1 cellular context compared by ENCODE assay signal in the genomic region with DNA sequence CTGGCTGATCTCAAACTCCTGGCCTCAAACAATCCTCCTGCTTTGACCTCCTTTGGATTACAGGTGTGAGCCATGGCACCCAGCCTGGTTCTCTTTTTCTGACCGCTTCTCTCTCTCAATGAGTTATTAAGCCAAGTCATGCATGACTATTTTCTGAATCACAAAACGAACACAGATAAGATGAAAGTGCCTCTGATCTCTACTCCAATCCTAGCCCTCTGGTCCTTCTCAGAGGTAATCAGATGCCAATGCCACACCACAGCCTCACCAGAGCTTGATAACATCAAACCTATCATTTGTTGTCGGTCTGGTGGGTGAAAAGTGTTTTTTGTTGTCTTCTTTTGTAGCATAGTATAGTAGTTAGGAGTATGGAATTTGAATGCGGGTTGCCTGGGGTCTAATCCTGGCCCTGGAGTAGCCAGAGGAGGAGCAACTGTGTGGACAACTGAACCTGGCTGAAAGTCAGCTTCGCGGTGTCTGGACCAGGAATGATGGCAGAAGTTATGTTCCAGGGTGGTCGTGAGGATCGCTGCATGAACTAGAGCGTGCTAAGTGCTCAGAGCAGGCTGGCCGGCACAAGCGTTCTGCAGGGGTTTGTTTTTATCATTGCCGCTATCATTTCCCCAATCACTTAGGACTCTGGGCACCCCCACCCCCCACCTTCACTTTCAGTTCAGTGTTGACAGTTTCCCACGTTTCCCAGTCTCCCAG.
TF ChIP-seq lines count a peak whose summit lies in the region.

No MANE protein-coding gene starts in this region.

TF ChIP-seq in SK-N-SH treated with all-trans-retinoic acid at 6 μM for 48 hours, 23 proteins besides CTCF, POLR2A, EP300 and RAD21 (continued from another document):
- no peak for TF ChIP-seq PPARA (CRISPR knock-in tag; IDR thresholded peaks at IDR 0.05; ENCODE audit: borderline replicate concordance)
- TF ChIP-seq ZC3H10 (CRISPR knock-in tag; IDR thresholded peaks at IDR 0.05), result no peak
- no peak for TF ChIP-seq ZNF565 (CRISPR knock-in tag; conservative IDR thresholded peaks at IDR 0.05; ENCODE audit: low read depth)
- no peak for TF ChIP-seq TOX (CRISPR knock-in tag; IDR thresholded peaks at IDR 0.05; ENCODE audit: borderline replicate concordance)
- TF ChIP-seq ISL1 (CRISPR knock-in tag; IDR thresholded peaks at IDR 0.05), result peak; percentile 25; the same call in 1 of the 2 replicates
